Comparison of ENCODE assay signal across 8 cellular contexts in the genomic region with DNA sequence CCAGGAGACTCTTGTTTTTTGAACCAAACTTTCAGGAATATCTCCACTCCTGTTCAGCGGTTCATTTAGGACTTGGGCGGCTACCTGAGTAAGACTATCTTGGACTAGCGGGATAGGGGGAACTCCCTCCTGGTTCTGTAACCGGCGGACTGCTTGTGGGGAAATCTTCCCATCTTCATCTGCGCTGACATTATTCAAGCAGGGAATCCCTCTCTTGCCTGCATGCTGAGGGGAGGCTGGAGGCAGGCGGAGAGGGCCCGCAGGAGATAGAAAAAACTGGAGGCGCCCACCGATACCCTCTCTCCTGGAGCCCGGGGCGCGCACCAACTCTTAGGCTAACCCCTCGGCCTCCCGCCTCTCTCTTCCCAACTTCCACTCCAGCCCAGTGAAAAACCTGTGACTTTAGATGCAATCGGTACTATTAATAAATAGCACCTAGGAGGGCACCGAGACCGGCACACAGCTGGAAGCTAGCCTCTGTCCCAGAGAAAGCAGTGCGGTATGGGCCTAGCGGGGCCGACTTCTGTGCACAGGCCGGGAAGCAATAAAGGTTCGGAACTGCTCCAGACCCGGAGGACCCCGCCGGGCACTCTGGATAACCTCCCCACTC. TPM values are rescaled to one million over a fixed set of nuclear protein-coding genes. Genes with fewer than 3 reads are reported as not detected.
DNase-seq lines count a peak whose midpoint lies in the region; ATAC-seq and TF ChIP-seq lines count a peak whose summit lies in the region.
"Had no signal": no experiment of that assay in that cellular context is flagged by ENCODE, and none has a peak within 500 bp of the region (broad histone marks: within the 10 kb centered on the region; RNA-seq: fewer than 3 reads in every experiment).

No MANE protein-coding gene starts in this region.

- H3K4me1 ChIP-seq in HUES64 (ENCODE audit: insufficient read depth, low read length) (peaks cover 30% of the 10 kb centered on the region), thoracic aorta (ENCODE audit: control insufficient read depth in 1 of 2, low read depth in 2 of 2) (peaks cover 11 to 17% of the 10 kb centered on the region in 2 donors)

- H3K9me3 ChIP-seq in HUES64 (ENCODE audit: insufficient read depth, low read depth, low read length) (no peaks in the 10 kb centered on the region), thoracic aorta (no peaks in the 10 kb centered on the region)

- H3K27ac ChIP-seq in HUES64 (ENCODE audit: low read depth, low read length) (no peak overlapping the region), thoracic aorta (peak overlapping the region; percentile 76 to 87)

- no peak for TF ChIP-seq CTCF in thoracic aorta (IDR thresholded peaks at IDR 0.05)

- peak overlapping the region; percentile 78 for H3K9ac ChIP-seq in HUES64 (ENCODE audit: low read depth, low read length)

- ATAC-seq in thoracic aorta (ENCODE audit: insufficient number of reproducible peaks, low FRiP score, low read depth): no peak

- in situ Hi-C loops in T47D (cut with HindIII; ENCODE audit: low pct_unique_long_range_greater_than_20kb, low sequenced_read_pairs): no loop called here

- peak overlapping the region; percentile 93 for H3K4me3 ChIP-seq in HUES64 (ENCODE audit: low read length)
- peak overlapping the region; percentile 77 for H3K4me3 ChIP-seq in thoracic aorta

- WGBS in HUES64: under 1% methylated on average over 26 of the region's 26 CpGs

- DNase-seq in T47D (ENCODE audit: low read depth in 1 of 2, low spot score in 1 of 2) (peak; percentile 9 to 12), left kidney (ENCODE audit: low read depth, low spot score) (peak; percentile 59), thoracic aorta (ENCODE audit: low spot score) (no peak), HuH-7 (ENCODE audit: low spot score) (no peak), foreskin melanocyte (no peak)
- DNase-seq in activated naive CD4-positive, alpha-beta T cell (lab: John Stamatoyannopoulos, UW): no peak

- H3K36me3 ChIP-seq in HUES64 (ENCODE audit: insufficient read depth, low read length) (peaks cover 3% of the 10 kb centered on the region; the same call in 1 of the 2 replicates), thoracic aorta (no peaks in the 10 kb centered on the region)

- H3K27me3 ChIP-seq in HUES64 (ENCODE audit: insufficient read depth, low read length) (peaks cover 35% of the 10 kb centered on the region), thoracic aorta (replicated peaks; ENCODE audit: insufficient read depth) (no peaks in the 10 kb centered on the region)

RNA-seq across cellular contexts. Expression of a gene that starts 1.7 kb away (rescaled TPM):
- polyA plus RNA-seq in HUES64 (2013, experiment 1 of 2): 12.5 TPM
- 10.6 TPM for polyA plus RNA-seq in HUES64 (2013, experiment 2 of 2)
- total RNA-seq in thoracic aorta: 10 to 100 TPM in 1 of 2 donors, 1 to 10 TPM in 1; 6.0 to 13.5 TPM
- total RNA-seq: activated CD8-positive, alpha-beta memory T cell treated with anti-CD3 and anti-CD28 coated beads for 36 hours had no signal

Comparison
In these comparisons a context has a peak if more than half of its experiments do, and no peak if none do; other contexts are left out.
1. DNase-seq: peak in T47D (2 of 2) and left kidney (single experiment); none in thoracic aorta (single experiment), activated naive CD4-positive, alpha-beta T cell (0 of 4), HuH-7 (single experiment) and foreskin melanocyte (single experiment).